In genomic region chr11:124718801-124719200, GRCh38 we compare ENCODE assay signal across 13 cellular contexts. TPM values are rescaled to one million over a fixed set of nuclear protein-coding genes. Genes with fewer than 3 reads are reported as not detected.
A peak's percentile ranks its signal among the peaks of the same experiment; 100 is the strongest.
DNase-seq lines count a peak whose midpoint lies in the region; ATAC-seq and TF ChIP-seq lines count a peak whose summit lies in the region.
"Had no signal": no experiment of that assay in that cellular context is flagged by ENCODE, and none has a peak within 500 bp of the region (broad histone marks: within the 10 kb centered on the region; RNA-seq: fewer than 3 reads in every experiment).

No MANE protein-coding gene starts in this region.

- no peak for TF ChIP-seq CTCF in CD4-positive, alpha-beta T cell (IDR thresholded peaks at IDR 0.05)
- TF ChIP-seq CTCF in WI38 (IDR thresholded peaks at IDR 0.05; ENCODE audit: low read depth, low read length): no peak

- no peak overlapping the region for H3K27ac Mint-ChIP-seq in CD4-positive, alpha-beta T cell
- H3K27ac Mint-ChIP-seq in naive thymus-derived CD4-positive, alpha-beta T cell: no peak overlapping the region
- H3K27ac Mint-ChIP-seq: activated CD8-positive, alpha-beta T cell treated with anti-CD3 and anti-CD28 coated beads, Interleukin-2, amount 10 ng/mL, durations not matched to agents 7 days and 5 days; stimulated activated naive CD8-positive, alpha-beta T cell treated with anti-CD3 and anti-CD28 coated beads, Interleukin-15, Interleukin-2, amounts not matched to agents 100 ng/mL and 50 ng/mL, for 24 hours had no signal

- peaks cover 31% of the 10 kb centered on the region for H3K4me1 Mint-ChIP-seq in CD4-positive, alpha-beta T cell (ENCODE audit: low read depth)
- H3K4me1 Mint-ChIP-seq in naive thymus-derived CD4-positive, alpha-beta T cell: peaks cover 14 to 34% (median 21%) of the 10 kb centered on the region in 7 donors

- H3K27me3 ChIP-seq in CD4-positive, alpha-beta T cell (ENCODE audit: control insufficient read depth, insufficient read depth, low read length): peaks cover 40% of the 10 kb centered on the region
- peaks cover 5 to 6% of the 10 kb centered on the region in 2 donors for H3K27me3 ChIP-seq in naive thymus-derived CD4-positive, alpha-beta T cell (ENCODE audit: control insufficient read depth in 2 of 2, insufficient read depth in 2 of 2, low read length in 2 of 2)

- no peak for DNase-seq in CD4-positive, alpha-beta T cell
- no peak for DNase-seq in naive thymus-derived CD4-positive, alpha-beta T cell
- no peak for DNase-seq in activated CD4-positive, alpha-beta T cell treated with anti-CD3 and anti-CD28 coated beads for 1 hour
- no peak for DNase-seq in activated CD4-positive, alpha-beta T cell treated with anti-CD3 and anti-CD28 coated beads, Interleukin-2, amount 50 U/mL, for 48 hours
- DNase-seq in NCI-H1436 (lab: John Stamatoyannopoulos, UW): no peak
- DNase-seq: activated CD8-positive, alpha-beta T cell treated with anti-CD3 and anti-CD28 coated beads, Interleukin-2, amount 10 ng/mL, durations not matched to agents 7 days and 5 days; activated naive CD4-positive, alpha-beta T cell treated with Interleukin-2 at 50 U/mL for 16 hours; cerebellar nuclear complex; NCI-H524 treated with DMSO at 0.1 percent for 48 hours; RPMI8226 had no signal

- no peaks in the 10 kb centered on the region for H3K9me3 Mint-ChIP-seq in CD4-positive, alpha-beta T cell
- no peaks in the 10 kb centered on the region for H3K9me3 Mint-ChIP-seq in naive thymus-derived CD4-positive, alpha-beta T cell
- H3K9me3 Mint-ChIP-seq: stimulated activated naive CD8-positive, alpha-beta T cell treated with anti-CD3 and anti-CD28 coated beads, Interleukin-15, Interleukin-2, amounts not matched to agents 100 ng/mL and 50 ng/mL, for 24 hours had no signal

- H3K4me3 Mint-ChIP-seq in CD4-positive, alpha-beta T cell: peak overlapping the region; percentile 4
- peak overlapping the region in 8 of 10 donors; percentile 3 to 94 (median 63) for H3K4me3 Mint-ChIP-seq in naive thymus-derived CD4-positive, alpha-beta T cell
- H3K4me3 Mint-ChIP-seq: stimulated activated naive CD8-positive, alpha-beta T cell treated with anti-CD3 and anti-CD28 coated beads, Interleukin-15, Interleukin-2, amounts not matched to agents 100 ng/mL and 50 ng/mL, for 24 hours had no signal

- no peaks in the 10 kb centered on the region for H3K9me3 ChIP-seq in CD4-positive, alpha-beta T cell (ENCODE audit: control insufficient read depth, low read length)
- H3K9me3 ChIP-seq in naive thymus-derived CD4-positive, alpha-beta T cell (ENCODE audit: control insufficient read depth in 2 of 3, low read length in 3 of 3): no peaks in the 10 kb centered on the region

- peaks cover 10 to 15% of the 10 kb centered on the region in 2 donors for H3K4me1 ChIP-seq in naive thymus-derived CD4-positive, alpha-beta T cell (ENCODE audit: control insufficient read depth in 2 of 2, insufficient read depth in 2 of 2, low read length in 2 of 2)

- CTCF ChIA-PET in CD4-positive, alpha-beta T cell (lab: Charles Lee): no interaction called here
- CTCF ChIA-PET in naive thymus-derived CD4-positive, alpha-beta T cell (lab: Charles Lee): interaction anchor here (0.7 kb wide), 1 partner anchor 44 kb away, joined by 3 read pairs; no protein-coding TSS in a partner anchor

- peak overlapping the region; percentile 53 for H3K4me3 ChIP-seq in WI38 (ENCODE audit: low read depth, low read length)
- H3K4me3 ChIP-seq in naive thymus-derived CD4-positive, alpha-beta T cell (ENCODE audit: low read length): no peak overlapping the region

- no peaks in the 10 kb centered on the region for H3K36me3 ChIP-seq in naive thymus-derived CD4-positive, alpha-beta T cell (ENCODE audit: control insufficient read depth in 2 of 3, insufficient read depth in 3 of 3, low read length in 3 of 3)

- no peak overlapping the region for H3K27ac ChIP-seq in CD4-positive, alpha-beta T cell (ENCODE audit: low read depth, low read length)
- no peak overlapping the region for H3K27ac ChIP-seq in naive thymus-derived CD4-positive, alpha-beta T cell (ENCODE audit: low read depth, low read length)

- no peak for ATAC-seq in CD4-positive, alpha-beta T cell (ENCODE audit: poor library complexity)
- no peak for ATAC-seq in naive thymus-derived CD4-positive, alpha-beta T cell

- intact Hi-C loops in CD4-positive, alpha-beta T cell (cut with DNase I, micrococcal nuclease): no loop called here
- intact Hi-C loops in naive thymus-derived CD4-positive, alpha-beta T cell (cut with micrococcal nuclease): loop anchor here in 1 of 2 donors (1.0 to 2.0 kb wide), 3 partner anchors 20 to 46 kb away; partner anchors contain the start of genes NRGN, SIAE and SPA17

- POLR2A ChIA-PET in CD4-positive, alpha-beta T cell (lab: Charles Lee): interaction anchor here (1.8 kb wide), 1 partner anchor 28 kb away, joined by 6 read pairs; no protein-coding TSS in a partner anchor
- POLR2A ChIA-PET in naive thymus-derived CD4-positive, alpha-beta T cell (lab: Charles Lee): no interaction called here

- no peaks in the 10 kb centered on the region for H3K36me3 Mint-ChIP-seq in CD4-positive, alpha-beta T cell (ENCODE audit: low read depth)
- peaks cover 0 to 11% (median 5%) of the 10 kb centered on the region in 5 donors for H3K36me3 Mint-ChIP-seq in naive thymus-derived CD4-positive, alpha-beta T cell

- peaks cover 64% of the 10 kb centered on the region for H3K27me3 Mint-ChIP-seq in CD4-positive, alpha-beta T cell
- H3K27me3 Mint-ChIP-seq in naive thymus-derived CD4-positive, alpha-beta T cell: peaks cover 27 to 85% (median 43%) of the 10 kb centered on the region in 5 donors

RNA-seq across cellular contexts. Expression of gene NRGN, which starts 20.9 kb away (rescaled TPM):
- total RNA-seq in CD4-positive, alpha-beta T cell: 1 to 10 TPM in 1 of 2 experiments, under 1 TPM in 1; 0.84 to 1.4 TPM
- total RNA-seq in naive thymus-derived CD4-positive, alpha-beta T cell: 10 to 100 TPM in 1 of 5 experiments, 1 to 10 TPM in 4; 1.2 to 48.7 (median 4.9) TPM
- not detected for polyA plus RNA-seq in naive thymus-derived CD4-positive, alpha-beta T cell

RNA-seq across cellular contexts. Expression of gene VSIG2, which starts 33.3 kb away (rescaled TPM):
- total RNA-seq in CD4-positive, alpha-beta T cell: under 1 TPM in 1 of 2 experiments, not detected in 1; 0.28 TPM
- total RNA-seq in naive thymus-derived CD4-positive, alpha-beta T cell: 1 to 10 TPM in 2 of 5 experiments, under 1 TPM in 3; 0.19 to 1.7 (median 0.85) TPM
- under 1 TPM in 1 of 2 donors, not detected in 1; 0.32 TPM for polyA plus RNA-seq in naive thymus-derived CD4-positive, alpha-beta T cell
- total RNA-seq: activated CD8-positive, alpha-beta T cell treated with anti-CD3 and anti-CD28 coated beads, Interleukin-2, amount 10 ng/mL, durations not matched to agents 7 days and 5 days had no signal
- polyA plus RNA-seq: BJ had no signal

RNA-seq across cellular contexts. Expression of gene ESAM, which starts 43.3 kb away (rescaled TPM):
- under 1 TPM; 0.38 to 0.64 TPM for total RNA-seq in CD4-positive, alpha-beta T cell
- total RNA-seq in naive thymus-derived CD4-positive, alpha-beta T cell: 1 to 10 TPM in 4 of 5 experiments, under 1 TPM in 1; 0.39 to 3.4 (median 1.7) TPM
- polyA plus RNA-seq in naive thymus-derived CD4-positive, alpha-beta T cell: 1 to 10 TPM; 1.9 to 4.1 TPM

RNA-seq across cellular contexts. Expression of gene SPA17, which starts 45.1 kb away (rescaled TPM):
- under 1 TPM in 1 of 2 experiments, not detected in 1; 0.16 TPM for total RNA-seq in CD4-positive, alpha-beta T cell
- total RNA-seq in naive thymus-derived CD4-positive, alpha-beta T cell: 1 to 10 TPM in 4 of 5 experiments, under 1 TPM in 1; 1.00 to 1.1 (median 1.0) TPM
- 1 to 10 TPM; 1.7 to 2.3 TPM for polyA plus RNA-seq in naive thymus-derived CD4-positive, alpha-beta T cell

RNA-seq across cellular contexts. Expression of gene SIAE, which starts 45.3 kb away (rescaled TPM):
- 1 to 10 TPM; 4.5 to 5.6 TPM for total RNA-seq in CD4-positive, alpha-beta T cell
- total RNA-seq in naive thymus-derived CD4-positive, alpha-beta T cell: 10 to 100 TPM in 3 of 5 experiments, 1 to 10 TPM in 2; 6.2 to 11.3 (median 10.4) TPM
- 1 to 10 TPM; 2.7 to 6.5 TPM for polyA plus RNA-seq in naive thymus-derived CD4-positive, alpha-beta T cell
